ENCODE assay signal across 22 cellular contexts in genomic region chr20:43452404-43453126, GRCh38. TPM values are rescaled to one million over a fixed set of nuclear protein-coding genes. Genes with fewer than 3 reads are reported as not detected.
"Had no signal": no experiment of that assay in that cellular context is flagged by ENCODE, and none has a peak within 500 bp of the region (broad histone marks: within the 10 kb centered on the region; RNA-seq: fewer than 3 reads in every experiment).

No MANE protein-coding gene starts in this region.

- H3K36me3 Mint-ChIP-seq: IgD-negative memory B cell had no signal

- DNase-seq: Kasumi-1, MM.1S, NCI-H1092 treated with DMSO at 0.1 percent for 48 hours, NCI-H1436, NCI-H187, NCI-H2029, NCI-H2081 treated with DMSO at 0.1 percent for 48 hours, NCI-H2171, NCI-H345, NCI-H446 treated with DMSO at 0.1 percent for 48 hours, NCI-H510A treated with DMSO at 0.1 percent for 48 hours, NCI-H526, NCI-H774, RPMI8226, SHP77, SK-N-SH, SW 1271 had no signal

- H3K9me3 ChIP-seq: SK-N-SH had no signal

- H3K27ac ChIP-seq: KMS-11 had no signal

- H3K4me3 ChIP-seq: K562 had no signal

- H3K9me2 ChIP-seq: SK-N-SH had no signal

- ATAC-seq: K562 had no signal

- FAIRE-seq: K562, RCC 7860 had no signal

- H3K9ac ChIP-seq: KMS-11, SK-N-SH had no signal

- H3K27ac Mint-ChIP-seq: IgD-negative memory B cell had no signal

- H3K4me2 ChIP-seq: KMS-11, SK-N-SH had no signal

RNA-seq across cellular contexts. Expression of gene L3MBTL1, which starts 54.9 kb away (rescaled TPM):
- total RNA-seq: HT1080 had no signal
